In the genomic region with DNA sequence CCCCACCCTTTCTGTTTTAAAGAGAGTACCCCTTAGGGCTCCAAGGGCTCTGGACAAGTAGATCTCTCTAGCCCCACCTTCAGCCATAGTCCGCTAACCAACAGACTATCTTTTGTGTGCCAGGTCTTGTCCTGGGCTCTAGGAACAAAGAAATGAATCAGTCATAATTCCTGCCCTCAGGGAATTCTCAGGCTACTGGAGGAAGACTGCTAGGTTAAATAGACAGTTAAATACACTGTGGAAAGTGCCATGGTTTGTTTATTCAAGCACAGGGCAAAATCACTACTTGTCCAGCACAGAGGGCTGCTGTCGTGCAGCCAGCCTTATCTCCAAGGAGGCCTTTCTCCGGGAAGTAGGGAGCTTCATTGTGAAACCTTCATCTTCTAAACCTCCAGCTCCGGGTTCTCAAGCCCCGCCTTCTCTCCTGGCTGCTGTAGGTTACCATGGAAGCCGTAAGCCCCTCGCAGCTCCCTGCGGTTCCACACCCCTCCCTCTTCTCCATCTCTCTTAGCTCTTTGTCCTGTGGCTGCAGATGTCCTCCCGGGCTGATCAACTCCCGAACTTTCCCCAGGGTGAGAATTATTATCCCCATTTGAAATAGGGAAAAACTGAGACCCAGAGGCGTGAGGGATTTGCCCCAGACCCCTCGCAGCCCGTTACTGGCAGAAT, we compare ENCODE assay signal across 9 cellular contexts. TPM values are rescaled to one million over a fixed set of nuclear protein-coding genes. Genes with fewer than 3 reads are reported as not detected.
A peak's percentile ranks its signal among the peaks of the same experiment; 100 is the strongest.
DNase-seq lines count a peak whose midpoint lies in the region; TF ChIP-seq lines count a peak whose summit lies in the region.
"Had no signal": no experiment of that assay in that cellular context is flagged by ENCODE, and none has a peak within 500 bp of the region (broad histone marks: within the 10 kb centered on the region; RNA-seq: fewer than 3 reads in every experiment).

No MANE protein-coding gene starts in this region.

- H3K27ac Mint-ChIP-seq in MCF 10A (ENCODE audit: low read depth, unreplicated experiment) = peak overlapping the region; percentile 68
- H3K27ac Mint-ChIP-seq: T-helper 2 cell treated with Interferon-gamma antibody and Interleukin-4, amounts not matched to agents 5 μg/mL and 100 μg/mL, for 36 hours had no signal

- H3K9me3 ChIP-seq in breast epithelium (no peaks in the 10 kb centered on the region), SJCRH30 (replicated peaks) (no peaks in the 10 kb centered on the region), thyroid gland (no peaks in the 10 kb centered on the region), suprapubic skin (no peaks in the 10 kb centered on the region)

- 22 to 23% methylated on average over 13 of the region's 13 CpGs for whole genome bisulfite sequencing in thyroid gland, 2 donors
- WGBS in suprapubic skin = 45% methylated on average over 13 of the region's 13 CpGs

- H3K27me3 ChIP-seq in breast epithelium (no peaks in the 10 kb centered on the region), SJCRH30 (no peaks in the 10 kb centered on the region; the same call in 1 of the 2 replicates), thyroid gland (no peaks in the 10 kb centered on the region), suprapubic skin (no peaks in the 10 kb centered on the region)

- H3K4me1 ChIP-seq in breast epithelium = peaks cover 0 to 4% of the 10 kb centered on the region in 2 donors
- no peaks in the 10 kb centered on the region for H3K4me1 ChIP-seq in SJCRH30
- H3K4me1 ChIP-seq in thyroid gland = peaks cover 4 to 20% of the 10 kb centered on the region in 2 donors
- H3K4me1 ChIP-seq in suprapubic skin = no peaks in the 10 kb centered on the region

- H3K4me3 Mint-ChIP-seq in MCF 10A (ENCODE audit: unreplicated experiment) = peak overlapping the region; percentile 64
- H3K4me3 Mint-ChIP-seq: T-helper 2 cell treated with Interferon-gamma antibody and Interleukin-4, amounts not matched to agents 5 μg/mL and 100 μg/mL, for 36 hours had no signal

- no peaks in the 10 kb centered on the region for H3K9me3 Mint-ChIP-seq in MCF 10A (ENCODE audit: unreplicated experiment)
- H3K9me3 Mint-ChIP-seq: T-helper 2 cell treated with Interferon-gamma antibody and Interleukin-4, amounts not matched to agents 5 μg/mL and 100 μg/mL, for 36 hours had no signal

- in situ Hi-C loops in GM13977 (cut with MboI; ENCODE audit: low pct_unique_long_range_greater_than_20kb, low sequenced_read_pairs, unreplicated experiment) = no loop called here

- TF ChIP-seq POLR2A in breast epithelium (IDR thresholded peaks at IDR 0.05) (no peak), thyroid gland (IDR thresholded peaks at IDR 0.05) (no peak), suprapubic skin (IDR thresholded peaks at IDR 0.05) (no peak)

- no TSS peak for BruUV-seq in MCF 10A (replicated peaks; lab: Mats Ljungman, UMichigan)

- H3K27me3 Mint-ChIP-seq in MCF 10A (ENCODE audit: insufficient read depth, unreplicated experiment) = no peaks in the 10 kb centered on the region

- no peaks in the 10 kb centered on the region for H3K36me3 ChIP-seq in breast epithelium
- H3K36me3 ChIP-seq in SJCRH30 = no peaks in the 10 kb centered on the region
- H3K36me3 ChIP-seq in thyroid gland = no peaks in the 10 kb centered on the region
- no peaks in the 10 kb centered on the region for H3K36me3 ChIP-seq in suprapubic skin

- H3K36me3 Mint-ChIP-seq in MCF 10A (ENCODE audit: insufficient read depth, unreplicated experiment) = peaks cover 5% of the 10 kb centered on the region

- intact Hi-C loops in MCF 10A (cut with micrococcal nuclease) (loop anchor here (10.0 kb wide), 1 partner anchor 198 kb away; no protein-coding TSS in a partner anchor), breast epithelium (cut with DNase I; ENCODE audit: low total_unique reads) (no loop called here), thyroid gland (cut with DNase I) (no loop called here)

- TF ChIP-seq EP300 in suprapubic skin (IDR thresholded peaks at IDR 0.05) = no peak

- TF ChIP-seq CTCF in MCF 10A (IDR thresholded peaks at IDR 0.05; ENCODE audit: unreplicated experiment) = no peak
- no peak for TF ChIP-seq CTCF in breast epithelium (IDR thresholded peaks at IDR 0.05)
- TF ChIP-seq CTCF in thyroid gland (IDR thresholded peaks at IDR 0.05) = no peak
- no peak for TF ChIP-seq CTCF in suprapubic skin (IDR thresholded peaks at IDR 0.05)
- TF ChIP-seq CTCF in GM13977 (IDR thresholded peaks at IDR 0.05; ENCODE audit: extremely low read depth, insufficient read depth, missing control alignments) = no peak

- H3K4me1 Mint-ChIP-seq in MCF 10A (ENCODE audit: insufficient read depth, unreplicated experiment) = peaks cover 65% of the 10 kb centered on the region

- POLR2A ChIA-PET in MCF 10A (lab: Yijun Ruan, JAX) = interaction anchor here (0.8 to 13.1 kb wide), 9 partner anchors 10 to 257 kb away, joined by 3 to 284 read pairs (median 6); a partner anchor contains a TSS

- H3K27ac ChIP-seq in breast epithelium = no peak overlapping the region
- no peak overlapping the region for H3K27ac ChIP-seq in SJCRH30
- H3K27ac ChIP-seq in thyroid gland = peak overlapping the region in 2 of 3 donors; percentile 49 to 66
- no peak overlapping the region for H3K27ac ChIP-seq in suprapubic skin

- H3K4me3 ChIP-seq in breast epithelium = no peak overlapping the region
- H3K4me3 ChIP-seq in SJCRH30 = peak overlapping the region; percentile 35
- H3K4me3 ChIP-seq in thyroid gland (replicated peaks in 1 of 3) = no peak overlapping the region
- no peak overlapping the region for H3K4me3 ChIP-seq in suprapubic skin

- DNase-seq in MCF 10A (ENCODE audit: unreplicated experiment) = peak; percentile 98
- no peak for DNase-seq in breast epithelium (ENCODE audit: low spot score in 2 of 2)
- DNase-seq in SJCRH30 = peak; percentile 84 to 92
- DNase-seq in iPS DF 4.7 (ENCODE audit: extremely low read depth, low spot score) = peak; percentile 58
- peak; percentile 66 to 69 for DNase-seq in thyroid gland
- no peak for DNase-seq in amniotic stem cell (lab: John Stamatoyannopoulos, UW)
- DNase-seq in suprapubic skin (ENCODE audit: low spot score in 2 of 2) = no peak
- DNase-seq in GM13977 (ENCODE audit: low spot score) = no peak

- CTCF ChIA-PET in MCF 10A (lab: Yijun Ruan, JAX) = interaction anchor here (0.6 to 1.2 kb wide), 4 partner anchors 18 to 112 kb away, joined by 3 to 5 read pairs (median 3); no protein-coding TSS in a partner anchor

RNA-seq across cellular contexts. Expression of a gene that starts 29.8 kb away (rescaled TPM):
- total RNA-seq in MCF 10A (2022) (0.26 TPM in 1 of 2 replicates, not detected in the other), breast epithelium (under 1 TPM in 1 of 3 donors, not detected in 2; 0.15 TPM), thyroid gland (1 to 10 TPM in 1 of 4 donors, under 1 TPM in 2, not detected in 1; 0.75 to 1.1 (median 0.94) TPM), suprapubic skin (not detected)
- not detected in 2 replicates for total RNA-seq in SJCRH30 (2014; rRNA removed; shearing (Covaris generic))

RNA-seq across cellular contexts. Expression of a gene that starts 35.4 kb away (rescaled TPM):
- total RNA-seq in MCF 10A (2022) (28.0 and 38.9 TPM in 2 replicates), breast epithelium (10 to 100 TPM in 1 of 3 donors, 1 to 10 TPM in 2; 7.4 to 12.8 (median 9.8) TPM), thyroid gland (10 to 100 TPM; 10.6 to 14.7 (median 11.5) TPM), suprapubic skin (10 to 100 TPM in 3 of 4 donors, 1 to 10 TPM in 1; 5.7 to 14.8 (median 12.7) TPM)
- total RNA-seq in SJCRH30 (2014; rRNA removed; shearing (Covaris generic)) = 22.7 and 23.1 TPM in 2 replicates

Comparison
In these comparisons a context has a peak if more than half of its experiments do, and no peak if none do; other contexts are left out.
1. DNase-seq: peak in MCF 10A (single experiment), SJCRH30 (2 of 2), iPS DF 4.7 (single experiment) and thyroid gland (2 of 2); none in breast epithelium (0 of 2), amniotic stem cell (single experiment), suprapubic skin (0 of 2) and GM13977 (single experiment).
2. H3K27ac ChIP-seq: peak in thyroid gland (2 of 3); none in breast epithelium (0 of 2), SJCRH30 (single experiment) and suprapubic skin (single experiment).